1 cellular context compared by ENCODE assay signal in the genomic region with DNA sequence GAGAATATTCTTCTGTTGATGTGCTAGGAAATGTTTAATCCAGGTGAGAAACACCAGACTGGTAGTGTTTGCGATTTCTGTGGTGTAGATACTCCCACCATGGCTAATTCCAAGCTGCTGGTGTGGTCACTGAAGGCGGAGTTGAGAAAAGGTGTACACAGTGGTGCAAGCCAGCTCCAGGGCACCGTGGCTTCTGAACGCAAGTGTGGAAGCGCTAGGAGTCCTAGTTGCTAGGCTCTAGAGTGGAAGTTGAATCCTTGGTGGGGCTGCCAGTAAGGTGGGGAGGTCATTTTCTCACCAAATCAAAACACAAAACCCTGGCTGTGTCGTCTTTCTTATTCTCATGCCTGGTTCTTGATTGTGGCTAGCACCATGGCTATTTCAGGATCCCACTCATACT.
TF ChIP-seq lines count a peak whose summit lies in the region.

No MANE protein-coding gene starts in this region.

TF ChIP-seq in HepG2, 621 proteins besides CTCF, POLR2A, EP300 and RAD21 (continued from another document):
- TF ChIP-seq GMEB2 (CRISPR knock-in tag; IDR thresholded peaks at IDR 0.05; ENCODE audit: low read depth) = no peak
- no peak for TF ChIP-seq ISL2 (CRISPR knock-in tag; IDR thresholded peaks at IDR 0.05)
- TF ChIP-seq ZNF20 (CRISPR knock-in tag; IDR thresholded peaks at IDR 0.05) = no peak
- TF ChIP-seq RELA (CRISPR knock-in tag; IDR thresholded peaks at IDR 0.05) = no peak
- no peak for TF ChIP-seq SMARCE1 (IDR thresholded peaks at IDR 0.05; ENCODE audit: borderline replicate concordance)
- no peak for TF ChIP-seq ATF2 (CRISPR knock-in tag; IDR thresholded peaks at IDR 0.05)
- no peak for TF ChIP-seq REL (CRISPR knock-in tag; conservative IDR thresholded peaks at IDR 0.05)
- no peak for TF ChIP-seq RCOR2 (CRISPR knock-in tag; IDR thresholded peaks at IDR 0.05)
TF ChIP-seq in HepG2: peak in this region for 0.
